ENCODE assay signal across 8 cellular contexts in genomic region chr16:3690470-3690918, GRCh38. TPM values are rescaled to one million over a fixed set of nuclear protein-coding genes. Genes with fewer than 3 reads are reported as not detected.
DNase-seq lines count a peak whose midpoint lies in the region; ATAC-seq and TF ChIP-seq lines count a peak whose summit lies in the region.

No MANE protein-coding gene starts in this region.

- peak; percentile 86 for DNase-seq in AG04450 (ENCODE audit: low read depth, low spot score)
- peak; percentile 84 for DNase-seq in GM19238 (ENCODE audit: insufficient read length, low spot score)
- DNase-seq in LHCN-M2 (ENCODE audit: low read depth), result peak; percentile 86
- no peak for DNase-seq in RWPE2 (ENCODE audit: low spot score)
- DNase-seq in activated effector memory CD4-positive, alpha-beta T cell treated with Interleukin-2 at 50 U/mL for 16 hours, result peak; percentile 74
- peak; percentile 97 for DNase-seq in fibroblast of the aortic adventitia (ENCODE audit: low read depth)
- peak; percentile 50 to 77 (median 68) for DNase-seq in stimulated activated naive CD4-positive, alpha-beta T cell (lab: John Stamatoyannopoulos, UW)

- no peaks in the 10 kb centered on the region for H3K79me2 ChIP-seq in neural cell (replicated peaks; ENCODE audit: insufficient read depth, low read length)

- no peaks in the 10 kb centered on the region for H3F3A ChIP-seq in neural cell (ENCODE audit: insufficient read depth, low read length, poor library complexity, severe bottlenecking)

- TF ChIP-seq EP300 in neural cell (conservative IDR thresholded peaks at IDR 0.05; ENCODE audit: poor library complexity, severe bottlenecking), result no peak

- H3K36me3 ChIP-seq in RWPE2 (ENCODE audit: low read depth) (peaks cover 58% of the 10 kb centered on the region), neural cell (ENCODE audit: insufficient read depth, low read length) (no peaks in the 10 kb centered on the region)

- H3K27ac ChIP-seq in AG04450 (ENCODE audit: low read depth, low read length) (peak overlapping the region; percentile 61), RWPE2 (ENCODE audit: poor library complexity, severe bottlenecking) (no peak overlapping the region), neural cell (ENCODE audit: low read length) (no peak overlapping the region)

- H3K9me3 ChIP-seq in AG04450 (ENCODE audit: control insufficient read depth, insufficient read depth, low read length) (no peaks in the 10 kb centered on the region), RWPE2 (ENCODE audit: severe bottlenecking) (no peaks in the 10 kb centered on the region), neural cell (ENCODE audit: low read length) (no peaks in the 10 kb centered on the region)

- ATAC-seq in RWPE2 (ENCODE audit: low read depth), result peak; percentile 96

- TF ChIP-seq RAD21 in neural cell (conservative IDR thresholded peaks at IDR 0.05), result peak; percentile 78

- POLR2A ChIA-PET in AG04450 (lab: Yijun Ruan, JAX), result interaction anchor here (0.7 to 1.5 kb wide), 3 partner anchors 27 to 316 kb away, joined by 3 to 6 read pairs (median 4); partner anchors contain the start of genes NAA60, TRAP1 and ZNF597

- CTCF ChIA-PET in AG04450 (lab: Charles Lee), result interaction anchor here (0.5 to 1.9 kb wide), 23 partner anchors 8 to 539 kb away, joined by 3 to 19 read pairs (median 4); no protein-coding TSS in a partner anchor

- no peaks in the 10 kb centered on the region for H4K20me1 ChIP-seq in neural cell (ENCODE audit: insufficient read depth)

- H3K27me3 ChIP-seq in AG04450 (ENCODE audit: control insufficient read depth, insufficient read depth, low read length) (no peaks in the 10 kb centered on the region), RWPE2 (ENCODE audit: insufficient read depth, poor library complexity, severe bottlenecking) (no peaks in the 10 kb centered on the region), neural cell (ENCODE audit: insufficient read depth, low read depth, low read length) (no peaks in the 10 kb centered on the region)

- no peak overlapping the region for H2AFZ ChIP-seq in neural cell (ENCODE audit: low read depth, low read length)

- H3K9ac ChIP-seq in neural cell (ENCODE audit: low read length), result no peak overlapping the region

- H3K4me2 ChIP-seq in neural cell (ENCODE audit: low read length), result no peak overlapping the region

- H3K4me3 ChIP-seq in AG04450 (ENCODE audit: low read depth, low read length) (peak overlapping the region; percentile 44), RWPE2 (ENCODE audit: severe bottlenecking) (no peak overlapping the region), fibroblast of the aortic adventitia (ENCODE audit: low read depth, low read length) (peak overlapping the region; percentile 58), neural cell (ENCODE audit: low read length) (no peak overlapping the region)

- H3K9me2 ChIP-seq in neural cell (ENCODE audit: insufficient read depth, low read length), result no peaks in the 10 kb centered on the region

- H3K4me1 ChIP-seq in RWPE2 (ENCODE audit: insufficient read depth, poor library complexity, severe bottlenecking), result peaks cover 4% of the 10 kb centered on the region

- peak; percentile 92 for TF ChIP-seq CTCF in AG04450 (IDR thresholded peaks at IDR 0.05; ENCODE audit: low read depth, low read length)
- TF ChIP-seq CTCF in RWPE2 (IDR thresholded peaks at IDR 0.05; ENCODE audit: poor library complexity, severe bottlenecking), result peak; percentile 95
- TF ChIP-seq CTCF in fibroblast of the aortic adventitia (IDR thresholded peaks at IDR 0.05; ENCODE audit: insufficient read depth, low read length), result peak; percentile 92
- TF ChIP-seq CTCF in neural cell (IDR thresholded peaks at IDR 0.05; ENCODE audit: poor library complexity, severe bottlenecking), result peak; percentile 86

TF ChIP-seq in neural cell, 6 proteins besides CTCF, POLR2A, EP300 and RAD21:
- TF ChIP-seq EZH2 (IDR thresholded peaks at IDR 0.05; ENCODE audit: borderline replicate concordance, insufficient read depth, low read length, poor library complexity, severe bottlenecking) (no peak), MXI1 (conservative IDR thresholded peaks at IDR 0.05; ENCODE audit: poor library complexity, severe bottlenecking) (peak; percentile 30), SMC3 (conservative IDR thresholded peaks at IDR 0.05; ENCODE audit: poor library complexity) (peak; percentile 89)

RNA-seq across cellular contexts. Expression of gene TRAP1, which starts 26.8 kb away (rescaled TPM):
- 83.9 and 119 TPM in 2 replicates for polyA plus RNA-seq in AG04450 (2011; rRNA removed)
- polyA minus RNA-seq in AG04450 (2011; rRNA and poly(A)+ RNA removed), result 88.3 and 97.8 TPM in 2 replicates
- total RNA-seq in LHCN-M2 (2014; rRNA removed), result 56.0 and 63.1 TPM in 2 replicates
- polyA plus RNA-seq in LHCN-M2 (2012), result 69.3 TPM
- total RNA-seq in fibroblast of the aortic adventitia (ENCODE audit: low replicate concordance), result 43.6 and 66.0 TPM in 2 replicates
- 73.0 and 91.0 TPM in 2 replicates for polyA plus RNA-seq in neural cell
- 70.1 and 73.6 TPM in 2 replicates for polyA minus RNA-seq in neural cell

RNA-seq across cellular contexts. Expression of gene DNASE1, which starts 36.0 kb away (rescaled TPM):
- polyA plus RNA-seq in AG04450 (2011; rRNA removed) (8.0 and 9.3 TPM in 2 replicates), neural cell (47.8 and 61.4 TPM in 2 replicates)
- 18.0 and 26.8 TPM in 2 replicates for polyA minus RNA-seq in AG04450 (2011; rRNA and poly(A)+ RNA removed)
- total RNA-seq in LHCN-M2 (2014; rRNA removed) (7.3 and 10.6 TPM in 2 replicates), fibroblast of the aortic adventitia (ENCODE audit: low replicate concordance) (5.8 and 11.8 TPM in 2 replicates)
- 7.0 TPM for polyA plus RNA-seq in LHCN-M2 (2012)
- 103 and 116 TPM in 2 replicates for polyA minus RNA-seq in neural cell

Comparison
In these comparisons a context has a peak if more than half of its experiments do, and no peak if none do; other contexts are left out.
1. H3K4me3 ChIP-seq: peak in AG04450 (single experiment) and fibroblast of the aortic adventitia (single experiment); none in RWPE2 (single experiment) and neural cell (single experiment).
2. Peak in every context shown above with its lines, with median percentiles within 50 percentile points of each other: CTCF ChIP-seq.